8 cellular contexts compared by ENCODE assay signal in genomic region chr17:79803997-79804855, GRCh38. TPM values are rescaled to one million over a fixed set of nuclear protein-coding genes. Genes with fewer than 3 reads are reported as not detected.
A peak's percentile ranks its signal among the peaks of the same experiment; 100 is the strongest.
DNase-seq lines count a peak whose midpoint lies in the region; ATAC-seq and TF ChIP-seq lines count a peak whose summit lies in the region.

No MANE protein-coding gene starts in this region.

- H3K36me3 ChIP-seq in HAP-1 (replicated peaks) = no peaks in the 10 kb centered on the region

- in situ Hi-C loops in HAP-1 (cut with MboI; ENCODE audit: low sequenced_read_pairs) = no loop called here

- H3K4me3 ChIP-seq in GM12864 (ENCODE audit: low read depth, low read length) = peak overlapping the region; percentile 39
- peak overlapping the region; percentile 31 for H3K4me3 ChIP-seq in HAP-1

- H3K36me3 Mint-ChIP-seq in activated naive CD4-positive, alpha-beta T cell treated with anti-CD3 and anti-CD28 coated beads, Interleukin-2, amount 50 U/mL, for 72 hours = peaks cover 5 to 24% of the 10 kb centered on the region in 2 donors
- peaks cover 5% of the 10 kb centered on the region for H3K36me3 Mint-ChIP-seq in neural crest cell (ENCODE audit: low read depth)

- peaks cover 39% of the 10 kb centered on the region for H3K4me1 Mint-ChIP-seq in neural crest cell

- H3K4me1 ChIP-seq in HAP-1 = peaks cover 23% of the 10 kb centered on the region

- H3K4me3 Mint-ChIP-seq in neural crest cell = peak overlapping the region; percentile 76

- no peaks in the 10 kb centered on the region for H3K9me3 Mint-ChIP-seq in activated naive CD4-positive, alpha-beta T cell treated with anti-CD3 and anti-CD28 coated beads, Interleukin-2, amount 50 U/mL, for 72 hours
- no peaks in the 10 kb centered on the region for H3K9me3 Mint-ChIP-seq in neural crest cell

- no peaks in the 10 kb centered on the region for H3K9me3 ChIP-seq in HAP-1

- ATAC-seq in activated naive CD4-positive, alpha-beta T cell treated with anti-CD3 and anti-CD28 coated beads, Interleukin-2, amount 50 U/mL, for 72 hours = peak; percentile 85 to 94
- ATAC-seq in HG03025 (IDR thresholded peaks at IDR 0.05; ENCODE audit: low FRiP score, unreplicated experiment) (no peak), GM18519 (IDR thresholded peaks at IDR 0.05; ENCODE audit: low FRiP score, unreplicated experiment) (no peak)

- peaks cover 98% of the 10 kb centered on the region for H3K27me3 Mint-ChIP-seq in neural crest cell (ENCODE audit: low read depth)

- H3K27ac Mint-ChIP-seq in activated naive CD4-positive, alpha-beta T cell treated with anti-CD3 and anti-CD28 coated beads, Interleukin-2, amount 50 U/mL, for 72 hours = peak overlapping the region; percentile 71 to 75
- H3K27ac Mint-ChIP-seq in neural crest cell (ENCODE audit: unreplicated experiment) = no peak overlapping the region

- DNase-seq in GM12864 (ENCODE audit: low read depth) (peak; percentile 68), HAP-1 (ENCODE audit: low spot score in 2 of 2) (peak; percentile 72 to 82), NOMO-1 treated with DMSO at 0.1 percent for 48 hours (lab: John Stamatoyannopoulos, UW; ENCODE audit: unreplicated experiment) (peak; percentile 66), neural crest cell (ENCODE audit: low read depth, low spot score) (no peak), DMS153 treated with DMSO at 0.1 percent for 48 hours (lab: John Stamatoyannopoulos, UW; ENCODE audit: unreplicated experiment) (no peak)
- peak; percentile 73 to 81 for DNase-seq in activated naive CD4-positive, alpha-beta T cell treated with anti-CD3 and anti-CD28 coated beads, Interleukin-2, amount 50 U/mL, for 72 hours (ENCODE audit: low spot score in 2 of 2)

- TF ChIP-seq CTCF in GM12864 (IDR thresholded peaks at IDR 0.05; ENCODE audit: low read depth, low read length, missing control alignments) = no peak
- TF ChIP-seq CTCF in neural crest cell (conservative IDR thresholded peaks at IDR 0.05) = no peak

- no peaks in the 10 kb centered on the region for H3K27me3 ChIP-seq in HAP-1 (ENCODE audit: low read depth)

RNA-seq across cellular contexts. Expression of gene CBX8, which starts 7.3 kb away (rescaled TPM):
- total RNA-seq in activated naive CD4-positive, alpha-beta T cell treated with anti-CD3 and anti-CD28 coated beads, Interleukin-2, amount 50 U/mL, for 72 hours = 1 to 10 TPM; 1.5 to 5.6 TPM
- 16.5 and 19.2 TPM in 2 replicates for total RNA-seq in neural crest cell

RNA-seq across cellular contexts. Expression of gene CBX2, which starts 26.3 kb away (rescaled TPM):
- total RNA-seq in activated naive CD4-positive, alpha-beta T cell treated with anti-CD3 and anti-CD28 coated beads, Interleukin-2, amount 50 U/mL, for 72 hours = 1 to 10 TPM; 2.8 to 3.3 TPM
- 95.4 and 101 TPM in 2 replicates for total RNA-seq in neural crest cell

RNA-seq across cellular contexts. Expression of gene CBX4, which starts 35.0 kb away (rescaled TPM):
- total RNA-seq in activated naive CD4-positive, alpha-beta T cell treated with anti-CD3 and anti-CD28 coated beads, Interleukin-2, amount 50 U/mL, for 72 hours = 10 to 100 TPM; 12.7 to 16.8 TPM
- 19.1 and 21.0 TPM in 2 replicates for total RNA-seq in neural crest cell

Comparison
In these comparisons a context has a peak if more than half of its experiments do, and no peak if none do; other contexts are left out.
1. DNase-seq: peak in GM12864 (single experiment), HAP-1 (2 of 2), NOMO-1 treated with DMSO at 0.1 percent for 48 hours (single experiment) and activated naive CD4-positive, alpha-beta T cell treated with anti-CD3 and anti-CD28 coated beads, Interleukin-2, amount 50 U/mL, for 72 hours (2 of 2); none in neural crest cell (single experiment) and DMS153 treated with DMSO at 0.1 percent for 48 hours (single experiment).
2. ATAC-seq: peak in activated naive CD4-positive, alpha-beta T cell treated with anti-CD3 and anti-CD28 coated beads, Interleukin-2, amount 50 U/mL, for 72 hours (2 of 2); none in HG03025 (single experiment) and GM18519 (single experiment).
3. RNA of gene CBX2, which starts 26.3 kb away (total RNA-seq): 95.4 to 101 TPM in neural crest cell; 2.8 to 3.3 TPM in activated naive CD4-positive, alpha-beta T cell treated with anti-CD3 and anti-CD28 coated beads, Interleukin-2, amount 50 U/mL, for 72 hours; every median in the first group is over 10 times any median in the second.